27 cellular contexts compared by ENCODE assay signal in the genomic region with DNA sequence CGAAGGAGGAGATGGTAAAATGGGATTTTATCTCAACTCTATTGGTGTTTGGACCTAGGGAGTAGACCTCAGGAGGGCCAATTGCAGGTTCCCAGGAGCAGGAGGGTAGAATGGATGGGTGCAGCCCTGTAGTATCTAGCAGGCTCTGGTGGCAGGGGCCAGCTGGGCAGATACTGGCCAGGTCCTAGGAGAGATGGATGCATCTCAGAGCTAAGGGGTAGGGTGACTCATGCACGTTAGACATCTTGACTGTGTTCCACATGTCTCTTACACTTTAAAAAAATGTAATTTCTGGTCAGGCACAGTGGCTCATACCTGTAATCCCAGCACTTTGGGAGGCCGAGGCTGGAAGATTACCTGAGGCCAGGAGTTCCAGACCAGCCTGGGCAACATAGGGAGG. TPM values are rescaled to one million over a fixed set of nuclear protein-coding genes. Genes with fewer than 3 reads are reported as not detected.
"Had no signal": no experiment of that assay in that cellular context is flagged by ENCODE, and none has a peak within 500 bp of the region (broad histone marks: within the 10 kb centered on the region; RNA-seq: fewer than 3 reads in every experiment).

No MANE protein-coding gene starts in this region.

- H3K27ac Mint-ChIP-seq: dendritic cell treated with granulocyte-macrophage colony-stimulating factor and Interleukin-4, amounts not matched to agents 40 ng/mL and 50 ng/mL, for 4 days; effector memory CD8-positive, alpha-beta T cell; endodermal cell; mesothelial cell of epicardium had no signal

- DNase-seq: colonic mucosa; cortex of kidney; effector CD8-positive, alpha-beta T cell; effector memory CD8-positive, alpha-beta T cell; erythroblast; esophagus squamous epithelium; foreskin fibroblast; foreskin melanocyte; gastrocnemius medialis; glutamatergic neuron; heart right ventricle; hippocampal formation; left colon; left ventricle myocardium inferior; lower lobe of right lung; mesenchymal stem cell; mucosa of descending colon had no signal

- H3K27me3 ChIP-seq: colonic mucosa, esophagus squamous epithelium, gastrocnemius medialis had no signal

- H3K36me3 ChIP-seq: colonic mucosa, esophagus squamous epithelium, gastrocnemius medialis, heart right ventricle, left ventricle myocardium inferior, lower lobe of right lung had no signal

- H3K4me3 Mint-ChIP-seq: dendritic cell treated with granulocyte-macrophage colony-stimulating factor and Interleukin-4, amounts not matched to agents 40 ng/mL and 50 ng/mL, for 4 days; effector memory CD8-positive, alpha-beta T cell; endodermal cell; mesothelial cell of epicardium had no signal

- H3K4me1 Mint-ChIP-seq: endodermal cell, mesothelial cell of epicardium had no signal

- H3K9me3 ChIP-seq: colonic mucosa, esophagus squamous epithelium, gastrocnemius medialis, mucosa of descending colon had no signal

- ATAC-seq: effector memory CD8-positive, alpha-beta T cell; esophagus mucosa; gastrocnemius medialis; heart right ventricle; left colon; left lobe of liver; lower lobe of right lung; mucosa of descending colon had no signal

- H3K36me3 Mint-ChIP-seq: mesothelial cell of epicardium had no signal

- H3K27ac ChIP-seq: colonic mucosa, epithelial cell of prostate, esophagus squamous epithelium, gastrocnemius medialis, heart right ventricle, left ventricle myocardium inferior, lower lobe of right lung had no signal

- H3K4me1 ChIP-seq: colonic mucosa, esophagus squamous epithelium, gastrocnemius medialis, heart right ventricle, left ventricle myocardium inferior, lower lobe of right lung had no signal

- H3K4me3 ChIP-seq: colonic mucosa, esophagus squamous epithelium, gastrocnemius medialis, heart right ventricle, left ventricle myocardium inferior, lower lobe of right lung, mucosa of descending colon had no signal

RNA-seq across cellular contexts. Expression of a gene that starts 22.4 kb away (rescaled TPM):
- total RNA-seq: dermis microvascular lymphatic vessel endothelial cell, esophagus mucosa, esophagus squamous epithelium, glomerular endothelial cell, left ventricle myocardium inferior, lower lobe of right lung, mesenteric fat pad had no signal
- polyA plus RNA-seq: keratinocyte had no signal
